In genomic region chr6:16282370-16282769, GRCh38 we compare ENCODE assay signal across 21 cellular contexts. TPM values are rescaled to one million over a fixed set of nuclear protein-coding genes. Genes with fewer than 3 reads are reported as not detected.
DNase-seq lines count a peak whose midpoint lies in the region; ATAC-seq, FAIRE-seq and TF ChIP-seq lines count a peak whose summit lies in the region.
"Had no signal": no experiment of that assay in that cellular context is flagged by ENCODE, and none has a peak within 500 bp of the region (broad histone marks: within the 10 kb centered on the region; RNA-seq: fewer than 3 reads in every experiment).

No MANE protein-coding gene starts in this region.

- no peak for TF ChIP-seq RAD21 in H1 (IDR thresholded peaks at IDR 0.05 in 1 of 2, conservative IDR thresholded peaks at IDR 0.05 in 1 of 2; ENCODE audit: low read depth in 2 of 2, low read length in 2 of 2)

- no peak overlapping the region for H3K23ac ChIP-seq in H1 (ENCODE audit: insufficient read length)

- no peak overlapping the region for H2AFZ ChIP-seq in H1 (ENCODE audit: low read length)

- no peak overlapping the region for H4K8ac ChIP-seq in H1 (ENCODE audit: extremely low read depth, insufficient read depth, low read length)

- no peak overlapping the region for H2BK120ac ChIP-seq in H1 (replicated peaks; ENCODE audit: low read depth, low read length)

- DNase-seq in H1 (ENCODE audit: low read depth in 1 of 2, low spot score in 2 of 2) (no peak), gastrocnemius medialis (no peak), cardiac septum (ENCODE audit: low spot score) (no peak), islet precursor cell (no peak)
- DNase-seq: AML-193; Caco-2; Calu3; CD4-positive, alpha-beta T cell; CD8-positive, alpha-beta T cell; DMS79 treated with DMSO at 0.1 percent for 48 hours; GF-D8 had no signal

- intact Hi-C loops in gastrocnemius medialis (cut with DNase I; ENCODE audit: low total_unique reads) (loop anchor here (5.0 kb wide), 1 partner anchor 1870 kb away; no protein-coding TSS in a partner anchor), cardiac septum (cut with DNase I) (no loop called here)

- TF ChIP-seq CTCF in HEK293 (tag by site-specific recombination; IDR thresholded peaks at IDR 0.05) = no peak
- TF ChIP-seq CTCF in H1 (IDR thresholded peaks at IDR 0.05; ENCODE audit: control extremely low read depth in 1 of 3, insufficient read depth in 1 of 3, low read depth in 1 of 3, low read length in 3 of 3) = no peak
- no peak for TF ChIP-seq CTCF in gastrocnemius medialis (IDR thresholded peaks at IDR 0.05 in 4 of 5, conservative IDR thresholded peaks at IDR 0.05 in 1 of 5)

- H3K14ac ChIP-seq in H1 (ENCODE audit: insufficient read length) = no peak overlapping the region

- no peaks in the 10 kb centered on the region for H3K79me1 ChIP-seq in H1 (ENCODE audit: low read depth, low read length)

- 94% methylated on average over 4 of the region's 4 CpGs; no CpG with 5 or more reads in 1 of the 2 experiments for WGBS in H1 (ENCODE audit: extremely low coverage in 1 of 2, insufficient coverage in 1 of 2, insufficient read length in 1 of 2, insufficient replicate concordance in 2 of 2, low coverage in 1 of 2, low lambda C conversion rate in 2 of 2, missing lambda C conversion rate in 1 of 2), 2 experiments

- H3K79me2 ChIP-seq in H1 (ENCODE audit: control insufficient read depth in 1 of 2, insufficient read depth in 2 of 2, low read length in 2 of 2) = no peaks in the 10 kb centered on the region

- no peak overlapping the region for H3K4me3 ChIP-seq in HEK293 (ENCODE audit: low read depth, low read length)
- no peak overlapping the region for H3K4me3 ChIP-seq in H1 (ENCODE audit: extremely low read depth in 1 of 4, insufficient read depth in 2 of 4, low read depth in 3 of 4, low read length in 4 of 4)
- no peak overlapping the region for H3K4me3 ChIP-seq in gastrocnemius medialis
- H3K4me3 ChIP-seq: A549; BLaER1 treated with 17β-estradiol and CSF1 and Interleukin-3, amounts not matched to agents 10 nM and 100 nM had no signal

- no peak overlapping the region for H2AK5ac ChIP-seq in H1 (ENCODE audit: low read depth, low read length)

- no peak overlapping the region for H2BK12ac ChIP-seq in H1 (ENCODE audit: low read depth, low read length)

- H4K5ac ChIP-seq in H1 (ENCODE audit: insufficient read length, low read depth, low read length) = no peak overlapping the region

- H3K23me2 ChIP-seq in H1 (ENCODE audit: low read depth, low read length) = no peaks in the 10 kb centered on the region; the same call in 1 of the 2 replicates

- H3K36me3 ChIP-seq in HEK293 (ENCODE audit: control insufficient read depth in 2 of 2, insufficient read depth in 1 of 2, low read length in 2 of 2) (peaks cover 0 to 15% of the 10 kb centered on the region in 2 experiments; a peak in 1 of 3 replicates), H1 (ENCODE audit: control insufficient read depth in 2 of 4, insufficient read depth in 4 of 4, low read length in 3 of 4) (no peaks in the 10 kb centered on the region), gastrocnemius medialis (peaks cover 0 to 11% of the 10 kb centered on the region in 2 donors)
- H3K36me3 ChIP-seq: BLaER1 treated with 17β-estradiol and CSF1 and Interleukin-3, amounts not matched to agents 10 nM and 100 nM had no signal

- H2BK20ac ChIP-seq in H1 (ENCODE audit: low read length) = no peak overlapping the region

- CTCF ChIA-PET in HEK293 (lab: Yijun Ruan, JAX) = interaction anchor here (0.6 to 1.0 kb wide), 6 partner anchors 8 to 693 kb away, joined by 3 to 7 read pairs (median 4); no protein-coding TSS in a partner anchor
- CTCF ChIA-PET in H1 (lab: Charles Lee; ENCODE audit: partially characterized antibody) = interaction anchor here (1.9 kb wide), 1 partner anchor 50 kb away, joined by 4 read pairs; no protein-coding TSS in a partner anchor

- H3K4ac ChIP-seq in H1 (replicated peaks; ENCODE audit: insufficient read length, low read depth, low read length) = no peak overlapping the region

- ATAC-seq in gastrocnemius medialis = no peak
- ATAC-seq: A549; CD8-positive, alpha-beta T cell had no signal

- in situ Hi-C loops in gastrocnemius medialis (cut with MboI; ENCODE audit: low sequenced_read_pairs in 4 of 4) = no loop called here

- no peak for TF ChIP-seq POLR2A in H1 (IDR thresholded peaks at IDR 0.05; ENCODE audit: control extremely low read depth in 1 of 2, low read depth in 2 of 2, low read length in 2 of 2)
- no peak for TF ChIP-seq POLR2A in gastrocnemius medialis (IDR thresholded peaks at IDR 0.05)

- no peak overlapping the region for H4K91ac ChIP-seq in H1 (replicated peaks; ENCODE audit: insufficient read length, low read length)

- H3K27me3 ChIP-seq in H1 (replicated peaks in 1 of 4; ENCODE audit: control insufficient read depth in 3 of 4, extremely low read depth in 1 of 4, insufficient read depth in 3 of 4, low read length in 3 of 4) = no peaks in the 10 kb centered on the region
- no peaks in the 10 kb centered on the region for H3K27me3 ChIP-seq in gastrocnemius medialis
- H3K27me3 ChIP-seq: BLaER1 treated with 17β-estradiol and CSF1 and Interleukin-3, amounts not matched to agents 10 nM and 100 nM had no signal

- H3K9ac ChIP-seq in H1 (replicated peaks in 1 of 4; ENCODE audit: extremely low read depth in 1 of 4, low read depth in 3 of 4, low read length in 3 of 4) = no peak overlapping the region
- H3K9ac ChIP-seq: BLaER1 treated with 17β-estradiol and CSF1 and Interleukin-3, amounts not matched to agents 10 nM and 100 nM had no signal

- H3K9me3 ChIP-seq in HEK293 (ENCODE audit: control insufficient read depth, insufficient read depth, low read depth, low read length) (no peaks in the 10 kb centered on the region), H1 (ENCODE audit: insufficient read depth in 2 of 2, low read depth in 1 of 2, low read length in 1 of 2) (no peaks in the 10 kb centered on the region), gastrocnemius medialis (no peaks in the 10 kb centered on the region)
- H3K9me3 ChIP-seq: A549; BLaER1 treated with 17β-estradiol and CSF1 and Interleukin-3, amounts not matched to agents 10 nM and 100 nM; Caco-2 had no signal

- no peak overlapping the region for H3K27ac ChIP-seq in HEK293 (ENCODE audit: extremely low read depth, low read depth, low read length)
- no peak overlapping the region for H3K27ac ChIP-seq in H1 (ENCODE audit: low read depth, low read length)
- peak overlapping the region; percentile 91 to 99 (median 98) for H3K27ac ChIP-seq in gastrocnemius medialis
- H3K27ac ChIP-seq: 22Rv1; A549; BLaER1 treated with 17β-estradiol and CSF1 and Interleukin-3, amounts not matched to agents 10 nM and 100 nM; C4-2B had no signal

- no peak for FAIRE-seq in H1 (lab: Jason Lieb, UNC)
- FAIRE-seq: A549, D721Med, G401.6, GM12891, GM19239 had no signal

- no peak overlapping the region for H3K4me2 ChIP-seq in H1 (ENCODE audit: insufficient read depth in 1 of 2, low read depth in 2 of 2, low read length in 2 of 2)
- H3K4me2 ChIP-seq: A549; BLaER1 treated with 17β-estradiol and CSF1 and Interleukin-3, amounts not matched to agents 10 nM and 100 nM had no signal

- no peak overlapping the region for H2BK15ac ChIP-seq in H1 (ENCODE audit: low read length)

- H3K56ac ChIP-seq in H1 (replicated peaks; ENCODE audit: insufficient read length, low read depth, low read length) = no peak overlapping the region

- POLR2A ChIA-PET in HEK293 (lab: Yijun Ruan, JAX) = no interaction called here
- POLR2A ChIA-PET in H1 (lab: Charles Lee; ENCODE audit: partially characterized antibody) = no interaction called here

- H3K4me1 ChIP-seq in HEK293 (ENCODE audit: control insufficient read depth, insufficient read depth, low read length) (peaks cover 8% of the 10 kb centered on the region), H1 (replicated peaks in 1 of 4; ENCODE audit: control insufficient read depth in 3 of 4, insufficient read depth in 4 of 4, low read length in 3 of 4) (no peaks in the 10 kb centered on the region; a peak in 1 of 7 replicates), gastrocnemius medialis (peaks cover 49 to 51% of the 10 kb centered on the region in 2 donors)

- no peaks in the 10 kb centered on the region for H4K20me1 ChIP-seq in H1 (replicated peaks in 1 of 2; ENCODE audit: control insufficient read depth in 1 of 2, insufficient read depth in 2 of 2, low read length in 2 of 2)

- H2BK5ac ChIP-seq in H1 (ENCODE audit: low read depth, low read length) = no peak overlapping the region

- TF ChIP-seq EP300 in H1 (IDR thresholded peaks at IDR 0.05; ENCODE audit: borderline replicate concordance in 1 of 2, low read depth in 2 of 2, low read length in 2 of 2) = no peak

- H3K18ac ChIP-seq in H1 (ENCODE audit: extremely low read depth, low read length) = no peak overlapping the region

TF ChIP-seq in HEK293, 187 proteins besides CTCF, POLR2A, EP300 and RAD21 (continues in another document):
- TF ChIP-seq ZNF423 (tag by site-specific recombination; IDR thresholded peaks at IDR 0.05) (no peak), ZNF768 (tag by site-specific recombination; IDR thresholded peaks at IDR 0.05) (peak; percentile 79)

TF ChIP-seq in H1, 55 proteins besides CTCF, POLR2A, EP300 and RAD21:
- TF ChIP-seq KDM1A (IDR thresholded peaks at IDR 0.05; ENCODE audit: borderline replicate concordance, low read length) = peak; percentile 45; the same call in 1 of the 2 replicates
- no peak for TF ChIP-seq KDM5A (IDR thresholded peaks at IDR 0.05; ENCODE audit: low read length)

RNA-seq across cellular contexts. Expression of gene GMPR, which starts 44.0 kb away (rescaled TPM):
- total RNA-seq in H1 (2021; fragmentation: NEBNext Ultra II Directional; extraction: Animal tissue kit (Norgen Biotek cat#: 25700)) = 0.99 and 1.2 TPM in 2 replicates
- polyA plus RNA-seq in H1 (2011; rRNA removed) = 1.2 and 1.7 TPM in 2 replicates
- polyA plus RNA-seq in H1 (2011; cell fraction: cytosol; rRNA removed) = 1.1 TPM
- 0.90 TPM for polyA plus RNA-seq in H1 (2011; cell fraction: nucleus; rRNA removed)
- 1.1 to 1.8 TPM (median 1.3 TPM) in 4 replicates for polyA plus RNA-seq in H1 (2012, experiment 1 of 2)
- 0.94 TPM for polyA plus RNA-seq in H1 (2012, experiment 2 of 2)
- polyA plus RNA-seq in H1 (2013, experiment 1 of 2) = 2.0 TPM
- 1.9 TPM for polyA plus RNA-seq in H1 (2013, experiment 2 of 2)
- polyA minus RNA-seq in H1 (2011; rRNA and poly(A)+ RNA removed) = 0.24 and 0.57 TPM in 2 replicates
- not detected for polyA minus RNA-seq in H1 (2011; cell fraction: cytosol; rRNA and poly(A)+ RNA removed)
- not detected for polyA minus RNA-seq in H1 (2011; cell fraction: nucleus; rRNA and poly(A)+ RNA removed)
- total RNA-seq in gastrocnemius medialis (100 to 1,000 TPM; 109 to 266 (median 239) TPM), cardiac septum (71.0 TPM)
- total RNA-seq: B cell had no signal

Comparison
In these comparisons a context has a peak if more than half of its experiments do, and no peak if none do; other contexts are left out.
1. H3K27ac ChIP-seq: peak in gastrocnemius medialis (4 of 4); none in HEK293 (single experiment) and H1 (single experiment).
2. RNA of gene GMPR, which starts 44.0 kb away (total RNA-seq): 109 to 266 TPM in gastrocnemius medialis and 71.0 TPM in cardiac septum (single experiment); 0.99 to 1.2 TPM in H1; every median in the first group is over 10 times any median in the second.